Comparison of ENCODE assay signal across 11 cellular contexts in genomic region chr10:69056536-69057260, GRCh38. TPM values are rescaled to one million over a fixed set of nuclear protein-coding genes. Genes with fewer than 3 reads are reported as not detected.
DNase-seq lines count a peak whose midpoint lies in the region; ATAC-seq, FAIRE-seq and TF ChIP-seq lines count a peak whose summit lies in the region.
"Had no signal": no experiment of that assay in that cellular context is flagged by ENCODE, and none has a peak within 500 bp of the region (broad histone marks: within the 10 kb centered on the region; RNA-seq: fewer than 3 reads in every experiment).

No MANE protein-coding gene starts in this region.

- H3K36me3 Mint-ChIP-seq in natural killer cell = no peaks in the 10 kb centered on the region
- H3K36me3 Mint-ChIP-seq: CD8-positive, alpha-beta T cell had no signal

- peak overlapping the region; percentile 78 for H3K4me3 Mint-ChIP-seq in natural killer cell

- H3K4me3 ChIP-seq in right cardiac atrium (ENCODE audit: low read length) = no peak overlapping the region

- FAIRE-seq in urothelium cell line (lab: Jason Lieb, UNC) = peak; percentile 13
- FAIRE-seq: TTC549 had no signal

- TF ChIP-seq CTCF in natural killer cell (IDR thresholded peaks at IDR 0.05) = no peak

- no peaks in the 10 kb centered on the region for H3K9me3 ChIP-seq in right cardiac atrium (ENCODE audit: control insufficient read depth, low read length)

- peaks cover 5% of the 10 kb centered on the region for H3K4me1 ChIP-seq in right cardiac atrium (ENCODE audit: control insufficient read depth, insufficient read depth, low read length)

- H3K27ac Mint-ChIP-seq in natural killer cell = peak overlapping the region; percentile 85 to 93

- WGBS in right cardiac atrium = 69% methylated on average over 14 of the region's 14 CpGs

- ATAC-seq in right cardiac atrium = no peak
- ATAC-seq in natural killer cell = peak in 2 of 3 donors; percentile 20 to 27
- ATAC-seq: CD8-positive, alpha-beta T cell had no signal

- peaks cover 49 to 61% of the 10 kb centered on the region in 2 donors for H3K4me1 Mint-ChIP-seq in natural killer cell

- H3K9me3 Mint-ChIP-seq in natural killer cell = no peaks in the 10 kb centered on the region
- H3K9me3 Mint-ChIP-seq: CD8-positive, alpha-beta T cell had no signal

- intact Hi-C loops in right cardiac atrium (cut with DNase I) (loop anchor here in 1 of 4 donors (5.0 kb wide), 1 partner anchor 36 kb away; no protein-coding TSS in a partner anchor), cardiac septum (cut with DNase I) (no loop called here), natural killer cell (cut with micrococcal nuclease) (no loop called here)

- H3K27me3 Mint-ChIP-seq in natural killer cell (ENCODE audit: low read depth in 2 of 2) = no peaks in the 10 kb centered on the region

- no peaks in the 10 kb centered on the region for H3K27me3 ChIP-seq in right cardiac atrium (ENCODE audit: control insufficient read depth, insufficient read depth)

- H3K27ac ChIP-seq in right cardiac atrium (ENCODE audit: low read length) = peak overlapping the region; percentile 34
- peak overlapping the region; percentile 81 for H3K27ac ChIP-seq in cingulate gyrus (ENCODE audit: low read depth, low read length)

- DNase-seq in right cardiac atrium = no peak
- no peak for DNase-seq in cardiac septum (ENCODE audit: low spot score)
- DNase-seq in natural killer cell = no peak
- no peak for DNase-seq in urothelium cell line (ENCODE audit: low spot score)
- DNase-seq in DMS 273 (lab: John Stamatoyannopoulos, UW; ENCODE audit: unreplicated experiment) = no peak
- DNase-seq in Ammon's horn (ENCODE audit: low spot score) = no peak
- DNase-seq in 8988T = no peak
- DNase-seq: activated naive CD4-positive, alpha-beta T cell treated with Interleukin-2 at 50 U/mL for 16 hours had no signal

RNA-seq across cellular contexts. Expression of gene SRGN, which starts 31.2 kb away (rescaled TPM):
- total RNA-seq in right cardiac atrium = 100 to 1,000 TPM in 1 of 4 donors, 10 to 100 TPM in 3; 53.4 to 102 (median 76.8) TPM
- 69.5 TPM for polyA plus RNA-seq in right cardiac atrium
- 52.1 TPM for total RNA-seq in cardiac septum
- 100 to 1,000 TPM; 636 to 954 (median 778) TPM for total RNA-seq in natural killer cell

Comparison
In these comparisons a context has a peak if more than half of its experiments do, and no peak if none do; other contexts are left out.
1. ATAC-seq: peak in natural killer cell (2 of 3); none in right cardiac atrium (0 of 2).
2. RNA of gene SRGN, which starts 31.2 kb away (total RNA-seq): 636 to 954 TPM in natural killer cell; 53.4 to 102 TPM in right cardiac atrium and 52.1 TPM in cardiac septum (single experiment); every median in the first group is over 4 times any median in the second.